1 cellular context compared by ENCODE assay signal in genomic region chr2:222859786-222860726, GRCh38.
A peak's percentile ranks its signal among the peaks of the same experiment; 100 is the strongest.
TF ChIP-seq lines count a peak whose summit lies in the region.

No MANE protein-coding gene starts in this region.

TF ChIP-seq in HepG2, 621 proteins besides CTCF, POLR2A, EP300 and RAD21 (continued from another document and continues in another):
- TF ChIP-seq KIAA2018 (CRISPR knock-in tag; IDR thresholded peaks at IDR 0.05; ENCODE audit: borderline replicate concordance) (no peak), ZNF143 (CRISPR knock-in tag; IDR thresholded peaks at IDR 0.05) (no peak), AHR (CRISPR knock-in tag; IDR thresholded peaks at IDR 0.05) (no peak), ZNF609 (CRISPR knock-in tag; IDR thresholded peaks at IDR 0.05; ENCODE audit: borderline replicate concordance) (0 out of 2 replicates have a peak, but pooled peaks have one; percentile 26), JUN (CRISPR knock-in tag; IDR thresholded peaks at IDR 0.05) (no peak; the same call in 1 of the 2 replicates), ZNF256 (CRISPR knock-in tag; conservative IDR thresholded peaks at IDR 0.05) (no peak), ZNF383 (CRISPR knock-in tag; IDR thresholded peaks at IDR 0.05; ENCODE audit: borderline replicate concordance) (no peak), ZBTB33 (CRISPR knock-in tag; IDR thresholded peaks at IDR 0.05) (no peak; the same call in 1 of the 2 replicates), TCF7 (IDR thresholded peaks at IDR 0.05; ENCODE audit: low read depth) (peak; percentile 44), GPBP1L1 (CRISPR knock-in tag; IDR thresholded peaks at IDR 0.05) (no peak), FOXK1 (CRISPR knock-in tag; IDR thresholded peaks at IDR 0.05; ENCODE audit: borderline replicate concordance, low read depth) (peak; percentile 43), ZNF136 (CRISPR knock-in tag; IDR thresholded peaks at IDR 0.05; ENCODE audit: low read depth) (no peak), FLYWCH1 (CRISPR knock-in tag; IDR thresholded peaks at IDR 0.05) (no peak), ZNF780A (CRISPR knock-in tag; IDR thresholded peaks at IDR 0.05) (no peak), ZNF337 (CRISPR knock-in tag; IDR thresholded peaks at IDR 0.05; ENCODE audit: borderline replicate concordance, low read depth) (no peak), ZNF552 (CRISPR knock-in tag; IDR thresholded peaks at IDR 0.05; ENCODE audit: borderline replicate concordance) (no peak), GFI1 (CRISPR knock-in tag; IDR thresholded peaks at IDR 0.05; ENCODE audit: borderline replicate concordance) (no peak), UBTF (CRISPR knock-in tag; IDR thresholded peaks at IDR 0.05) (no peak), HNF4A (CRISPR knock-in tag; IDR thresholded peaks at IDR 0.05) (0 out of 2 replicates have a peak, but pooled peaks have one; percentile 19), ZNF280B (CRISPR knock-in tag; IDR thresholded peaks at IDR 0.05; ENCODE audit: borderline replicate concordance) (no peak), ZNF207 (IDR thresholded peaks at IDR 0.05; ENCODE audit: borderline replicate concordance) (no peak), ZBTB43 (CRISPR knock-in tag; conservative IDR thresholded peaks at IDR 0.05) (0 out of 2 replicates have a peak, but pooled peaks have one; percentile 43), ZBTB37 (CRISPR knock-in tag; IDR thresholded peaks at IDR 0.05) (no peak), CEBPG (CRISPR knock-in tag; IDR thresholded peaks at IDR 0.05) (no peak), DPF2 (CRISPR knock-in tag; IDR thresholded peaks at IDR 0.05; ENCODE audit: borderline replicate concordance, low read depth) (no peak), KAT8 (CRISPR knock-in tag; IDR thresholded peaks at IDR 0.05) (no peak), DMAP1 (CRISPR knock-in tag; IDR thresholded peaks at IDR 0.05) (no peak)
